ENCODE assay signal across 8 cellular contexts in the genomic region with DNA sequence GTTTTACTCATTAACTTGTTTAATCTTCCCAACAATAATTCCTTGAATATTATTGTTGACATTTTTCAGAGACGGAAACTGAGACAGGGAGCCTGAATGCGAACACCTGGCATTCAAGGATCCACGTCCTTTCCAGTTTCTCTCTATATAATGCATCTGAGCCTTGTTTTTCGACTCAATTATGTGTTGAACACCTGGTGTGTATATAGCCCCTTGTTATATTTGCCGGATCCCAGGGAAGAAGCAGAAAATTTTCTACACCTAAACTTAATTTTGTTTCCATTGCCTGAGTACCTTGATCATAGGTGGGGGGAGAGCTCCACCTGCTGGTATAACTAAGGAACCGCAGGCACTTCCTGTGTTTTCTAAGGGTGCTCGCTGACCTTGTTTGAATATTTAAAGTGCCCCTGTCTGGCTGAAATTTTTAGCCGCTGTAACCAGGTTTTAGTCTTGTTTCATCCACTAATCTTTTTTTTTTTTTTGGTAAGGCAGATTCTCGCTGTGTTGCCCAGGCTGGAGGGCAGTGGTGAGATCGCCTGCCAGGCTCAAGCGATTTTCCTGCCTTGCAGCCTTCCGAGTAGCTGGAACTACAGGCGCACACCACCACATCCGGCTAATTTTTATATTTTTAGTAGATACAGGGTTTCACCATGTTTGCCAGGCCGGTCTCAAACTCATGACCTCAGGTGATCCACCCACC. TPM values are rescaled to one million over a fixed set of nuclear protein-coding genes. Genes with fewer than 3 reads are reported as not detected.
A peak's percentile ranks its signal among the peaks of the same experiment; 100 is the strongest.
DNase-seq lines count a peak whose midpoint lies in the region; ATAC-seq, FAIRE-seq and TF ChIP-seq lines count a peak whose summit lies in the region.

No MANE protein-coding gene starts in this region.

- DNase-seq in MG63 = peak; percentile 42
- DNase-seq in SIG-M5 (lab: John Stamatoyannopoulos, UW) = peak; percentile 9
- DNase-seq in activated effector memory CD4-positive, alpha-beta T cell treated with Interleukin-2 at 50 U/mL for 16 hours = peak; percentile 43
- DNase-seq in foreskin fibroblast = peak; percentile 38 to 79
- peak; percentile 69 for DNase-seq in neuronal stem cell (ENCODE audit: low spot score)
- DNase-seq in thoracic aorta (ENCODE audit: low spot score) = no peak

- H3K4me3 ChIP-seq in MG63 = no peak overlapping the region
- H3K4me3 ChIP-seq in foreskin fibroblast (ENCODE audit: low read depth in 1 of 2, low read length in 2 of 2) = no peak overlapping the region
- H3K4me3 ChIP-seq in neuronal stem cell (ENCODE audit: low read length in 2 of 2) = no peak overlapping the region
- H3K4me3 ChIP-seq in thoracic aorta = peak overlapping the region; percentile 28

- peak; percentile 25 for FAIRE-seq in A204.1 (lab: Jason Lieb, UNC)

- no peak overlapping the region for H4K8ac ChIP-seq in neuronal stem cell (ENCODE audit: low read depth, low read length)

- no peak overlapping the region for H3K14ac ChIP-seq in neuronal stem cell (ENCODE audit: low read length)

- no peak overlapping the region for H2BK12ac ChIP-seq in neuronal stem cell (ENCODE audit: low read length)

- no peak overlapping the region for H3K27ac ChIP-seq in neuronal stem cell (replicated peaks; ENCODE audit: low read length)
- H3K27ac ChIP-seq in thoracic aorta = peak overlapping the region; percentile 84

- H3K36me3 ChIP-seq in MG63 (no peaks in the 10 kb centered on the region), neuronal stem cell (replicated peaks in 1 of 2; ENCODE audit: control insufficient read depth in 2 of 2, insufficient read depth in 2 of 2, low read length in 2 of 2) (no peaks in the 10 kb centered on the region), thoracic aorta (no peaks in the 10 kb centered on the region)

- H2AK5ac ChIP-seq in neuronal stem cell (ENCODE audit: low read depth, low read length) = no peak overlapping the region

- no peak overlapping the region for H3K4ac ChIP-seq in neuronal stem cell (ENCODE audit: low read length)

- no CpG with 5 or more reads among the region's 15 CpGs for WGBS in neuronal stem cell (ENCODE audit: extremely low coverage in 2 of 2, insufficient read length in 2 of 2, insufficient replicate concordance in 1 of 2), 2 donors

- no peaks in the 10 kb centered on the region for H3K4me1 ChIP-seq in neuronal stem cell (ENCODE audit: control insufficient read depth in 2 of 2, insufficient read depth in 1 of 2, low read depth in 1 of 2, low read length in 2 of 2)
- H3K4me1 ChIP-seq in thoracic aorta (ENCODE audit: control insufficient read depth in 1 of 2, low read depth in 2 of 2) = peaks cover 22 to 28% of the 10 kb centered on the region in 2 donors

- H2BK15ac ChIP-seq in neuronal stem cell (ENCODE audit: low read length) = no peak overlapping the region

- H3K9ac ChIP-seq in neuronal stem cell (ENCODE audit: low read depth, low read length, poor library complexity) = no peak overlapping the region

- H3K4me2 ChIP-seq in neuronal stem cell (ENCODE audit: insufficient read depth, low read length, poor library complexity, severe bottlenecking) = no peak overlapping the region

- peak; percentile 80 for TF ChIP-seq CTCF in foreskin fibroblast (IDR thresholded peaks at IDR 0.05; ENCODE audit: low read depth, low read length)
- peak; percentile 93 for TF ChIP-seq CTCF in thoracic aorta (IDR thresholded peaks at IDR 0.05)

- no peak overlapping the region for H3K23ac ChIP-seq in neuronal stem cell (ENCODE audit: low read depth, low read length, poor library complexity)

- H3K9me3 ChIP-seq in MG63 (peaks cover 6% of the 10 kb centered on the region), neuronal stem cell (replicated peaks in 1 of 2; ENCODE audit: control insufficient read depth in 2 of 2, insufficient read depth in 1 of 2, low read depth in 1 of 2, low read length in 2 of 2) (no peaks in the 10 kb centered on the region), thoracic aorta (no peaks in the 10 kb centered on the region)

- no peak overlapping the region for H2BK5ac ChIP-seq in neuronal stem cell (ENCODE audit: low read length)

- H3K18ac ChIP-seq in neuronal stem cell (ENCODE audit: low read length) = no peak overlapping the region

- no peak overlapping the region for H4K91ac ChIP-seq in neuronal stem cell (ENCODE audit: low read depth, low read length, poor library complexity)

- H3K79me1 ChIP-seq in neuronal stem cell (ENCODE audit: low read depth, low read length) = no peaks in the 10 kb centered on the region

- H3K27me3 ChIP-seq in MG63 (no peaks in the 10 kb centered on the region), neuronal stem cell (ENCODE audit: control insufficient read depth in 3 of 3, insufficient read depth in 3 of 3, low read depth in 1 of 3, low read length in 3 of 3) (no peaks in the 10 kb centered on the region), thoracic aorta (replicated peaks; ENCODE audit: insufficient read depth) (no peaks in the 10 kb centered on the region)

- ATAC-seq in GM18511 (IDR thresholded peaks at IDR 0.05; ENCODE audit: unreplicated experiment) (peak; percentile 36), thoracic aorta (ENCODE audit: insufficient number of reproducible peaks, low FRiP score, low read depth) (no peak)

- H2BK120ac ChIP-seq in neuronal stem cell (ENCODE audit: low read depth, low read length) = no peak overlapping the region

- H2AFZ ChIP-seq in neuronal stem cell (ENCODE audit: low read length) = peak overlapping the region; percentile 82

RNA-seq across cellular contexts. Expression of a gene that starts 6.6 kb away (rescaled TPM):
- total RNA-seq in MG63 (2014; rRNA removed; shearing (Covaris generic); ENCODE audit: low replicate concordance) = 45.2 and 57.5 TPM in 2 replicates
- polyA plus RNA-seq in neuronal stem cell (2013, experiment 1 of 2) = 31.9 TPM
- polyA plus RNA-seq in neuronal stem cell (2013, experiment 2 of 2) = 27.7 TPM
- total RNA-seq in thoracic aorta = 10 to 100 TPM; 19.0 to 19.2 TPM

RNA-seq across cellular contexts. Expression of a gene that starts 42.3 kb away (rescaled TPM):
- not detected in 2 replicates for total RNA-seq in MG63 (2014; rRNA removed; shearing (Covaris generic); ENCODE audit: low replicate concordance)
- polyA plus RNA-seq in neuronal stem cell (2013, experiment 1 of 2) = 0.20 TPM
- polyA plus RNA-seq in neuronal stem cell (2013, experiment 2 of 2) = 0.29 TPM
- total RNA-seq in thoracic aorta = not detected
